Comparison of ENCODE assay signal across 8 cellular contexts in genomic region chr5:67004730-67005350, GRCh38.
DNase-seq lines count a peak whose midpoint lies in the region; ATAC-seq and TF ChIP-seq lines count a peak whose summit lies in the region.

No MANE protein-coding gene starts in this region.

- H3K9me3 ChIP-seq in skeletal muscle satellite cell (replicated peaks; ENCODE audit: low read length): no peaks in the 10 kb centered on the region

- H3K4me1 Mint-ChIP-seq in activated CD4-positive, alpha-beta memory T cell treated with anti-CD3 and anti-CD28 coated beads, Interleukin-2, amount 10 ng/mL, durations not matched to agents 7 days and 5 days: peaks cover 56% of the 10 kb centered on the region
- H3K4me1 Mint-ChIP-seq in glutamatergic neuron (ENCODE audit: low read depth, unreplicated experiment): peaks cover 11% of the 10 kb centered on the region

- POLR2A ChIA-PET in activated CD4-positive, alpha-beta memory T cell treated with anti-CD3 and anti-CD28 coated beads, Interleukin-2, amount 10 ng/mL, durations not matched to agents 7 days and 5 days (lab: Charles Lee): interaction anchor here (0.7 to 2.7 kb wide), 16 partner anchors 10 to 1211 kb away, joined by 3 to 25 read pairs (median 4); no protein-coding TSS in a partner anchor

- peaks cover 26% of the 10 kb centered on the region for H3K36me3 Mint-ChIP-seq in activated CD4-positive, alpha-beta memory T cell treated with anti-CD3 and anti-CD28 coated beads, Interleukin-2, amount 10 ng/mL, durations not matched to agents 7 days and 5 days (ENCODE audit: low read depth)
- H3K36me3 Mint-ChIP-seq in glutamatergic neuron (ENCODE audit: unreplicated experiment): no peaks in the 10 kb centered on the region

- CTCF ChIA-PET in activated CD4-positive, alpha-beta memory T cell treated with anti-CD3 and anti-CD28 coated beads, Interleukin-2, amount 10 ng/mL, durations not matched to agents 7 days and 5 days (lab: Charles Lee): interaction anchor here (0.8 to 2.3 kb wide), 6 partner anchors 8 to 175 kb away, joined by 3 to 9 read pairs (median 4); no protein-coding TSS in a partner anchor

- peaks cover 26% of the 10 kb centered on the region for H3K4me1 ChIP-seq in skeletal muscle satellite cell (ENCODE audit: control insufficient read depth, insufficient read depth, low read length)

- H3K27me3 Mint-ChIP-seq in activated CD4-positive, alpha-beta memory T cell treated with anti-CD3 and anti-CD28 coated beads, Interleukin-2, amount 10 ng/mL, durations not matched to agents 7 days and 5 days: no peaks in the 10 kb centered on the region
- no peaks in the 10 kb centered on the region for H3K27me3 Mint-ChIP-seq in glutamatergic neuron (ENCODE audit: unreplicated experiment)

- peak; percentile 29 for DNase-seq in H7
- no peak for DNase-seq in activated CD4-positive, alpha-beta memory T cell treated with anti-CD3 and anti-CD28 coated beads, Interleukin-2, amount 10 ng/mL, durations not matched to agents 7 days and 5 days
- DNase-seq in glutamatergic neuron: no peak
- no peak for DNase-seq in NCI-H510A treated with DMSO at 0.1 percent for 48 hours (lab: John Stamatoyannopoulos, UW)
- DNase-seq in NK-92 (lab: John Stamatoyannopoulos, UW; ENCODE audit: unreplicated experiment): no peak

- no peaks in the 10 kb centered on the region for H3K27me3 ChIP-seq in H7 (ENCODE audit: control insufficient read depth, insufficient read depth, low read length)
- H3K27me3 ChIP-seq in skeletal muscle satellite cell (ENCODE audit: control insufficient read depth, insufficient read depth, low read length): no peaks in the 10 kb centered on the region

- H3K9ac ChIP-seq in skeletal muscle satellite cell (ENCODE audit: low read depth, low read length): peak overlapping the region; percentile 76

- H3K4me3 Mint-ChIP-seq in activated CD4-positive, alpha-beta memory T cell treated with anti-CD3 and anti-CD28 coated beads, Interleukin-2, amount 10 ng/mL, durations not matched to agents 7 days and 5 days: peak overlapping the region; percentile 85
- H3K4me3 Mint-ChIP-seq in glutamatergic neuron (ENCODE audit: unreplicated experiment): peak overlapping the region; percentile 97

- H3K36me3 ChIP-seq in H7 (replicated peaks; ENCODE audit: control insufficient read depth, insufficient read depth, low read length): no peaks in the 10 kb centered on the region
- no peaks in the 10 kb centered on the region for H3K36me3 ChIP-seq in skeletal muscle satellite cell (ENCODE audit: insufficient read depth, low read length)

- ATAC-seq in GM18907 (IDR thresholded peaks at IDR 0.05; ENCODE audit: unreplicated experiment) (no peak), HG02938 (IDR thresholded peaks at IDR 0.05; ENCODE audit: unreplicated experiment) (no peak)

- H3K4me3 ChIP-seq in H7 (ENCODE audit: insufficient read depth, low read depth, low read length) (peak overlapping the region; percentile 69), skeletal muscle satellite cell (ENCODE audit: low read length) (peak overlapping the region; percentile 69)

- no peak for TF ChIP-seq CTCF in glutamatergic neuron (IDR thresholded peaks at IDR 0.05; ENCODE audit: partially characterized antibody, unreplicated experiment)

- peak overlapping the region; percentile 76 for H3K4me2 ChIP-seq in skeletal muscle satellite cell (ENCODE audit: low read length)

- H3K9me3 Mint-ChIP-seq in activated CD4-positive, alpha-beta memory T cell treated with anti-CD3 and anti-CD28 coated beads, Interleukin-2, amount 10 ng/mL, durations not matched to agents 7 days and 5 days: no peaks in the 10 kb centered on the region
- peaks cover 5% of the 10 kb centered on the region for H3K9me3 Mint-ChIP-seq in glutamatergic neuron (ENCODE audit: unreplicated experiment)

- peak overlapping the region; percentile 87 for H3K27ac Mint-ChIP-seq in activated CD4-positive, alpha-beta memory T cell treated with anti-CD3 and anti-CD28 coated beads, Interleukin-2, amount 10 ng/mL, durations not matched to agents 7 days and 5 days
- H3K27ac Mint-ChIP-seq in glutamatergic neuron (ENCODE audit: unreplicated experiment): peak overlapping the region; percentile 81
